ENCODE assay signal across 9 cellular contexts in the genomic region with DNA sequence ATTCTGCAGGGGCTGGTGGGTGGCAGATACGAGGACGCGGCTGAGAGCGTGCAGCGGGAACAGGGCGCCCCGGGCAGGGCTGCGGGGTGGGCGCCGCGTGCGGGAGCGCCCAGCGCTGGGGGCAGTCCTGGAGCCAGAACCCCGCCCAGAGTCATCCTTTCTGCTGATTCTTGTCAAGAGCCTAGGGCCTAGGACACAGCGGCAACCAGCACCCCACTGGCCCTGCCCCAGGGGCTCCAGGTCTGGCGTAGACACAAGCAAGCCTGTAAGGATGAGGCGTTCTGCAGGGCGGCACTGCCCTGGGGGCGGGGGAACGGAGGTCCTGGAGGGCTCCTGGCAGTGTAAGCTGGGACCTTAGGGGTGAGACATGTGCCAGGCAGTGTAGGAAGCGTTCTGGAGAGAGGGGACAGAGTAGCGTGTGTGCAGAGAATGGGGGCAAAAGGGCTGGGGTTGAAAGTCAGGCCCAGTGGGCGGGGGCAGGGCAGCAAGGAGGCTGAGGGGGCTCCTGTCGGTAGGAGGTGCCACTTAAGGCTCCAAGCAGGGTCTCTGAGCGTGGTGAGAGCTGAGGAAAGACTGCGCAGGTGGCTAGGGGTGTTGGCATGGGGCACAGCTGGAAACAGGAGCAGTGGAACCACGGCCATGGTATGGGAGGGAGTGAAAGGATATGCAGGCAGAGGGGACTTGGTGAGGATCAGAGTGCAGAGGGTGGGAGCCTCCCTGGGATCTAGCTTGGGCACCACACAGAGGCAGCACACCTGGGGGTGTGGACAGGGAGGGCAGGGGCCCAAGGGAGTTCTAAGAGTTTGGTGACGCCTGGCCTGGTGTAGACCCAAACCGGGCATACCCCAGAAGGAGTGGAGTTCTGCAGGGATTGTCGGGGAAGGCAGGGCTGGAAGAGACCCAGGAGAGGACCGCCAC. TPM values are rescaled to one million over a fixed set of nuclear protein-coding genes. Genes with fewer than 3 reads are reported as not detected.
A peak's percentile ranks its signal among the peaks of the same experiment; 100 is the strongest.
DNase-seq lines count a peak whose midpoint lies in the region; ATAC-seq and TF ChIP-seq lines count a peak whose summit lies in the region.
"Had no signal": no experiment of that assay in that cellular context is flagged by ENCODE, and none has a peak within 500 bp of the region (broad histone marks: within the 10 kb centered on the region; RNA-seq: fewer than 3 reads in every experiment).

No MANE protein-coding gene starts in this region.

- BruUV-seq in HCT116 (replicated peaks; lab: Mats Ljungman, UMichigan): no TSS peak

- no peak overlapping the region for H3K4me3 ChIP-seq in HCT116 (replicated peaks in 1 of 2; ENCODE audit: low read depth in 1 of 2, low read length in 2 of 2)
- peak overlapping the region; percentile 29 to 58 for H3K4me3 ChIP-seq in right atrium auricular region
- H3K4me3 ChIP-seq in sigmoid colon: peak overlapping the region; percentile 12 to 67 (median 54)

- no peak for TF ChIP-seq EP300 in sigmoid colon (IDR thresholded peaks at IDR 0.05)

- H3K4me1 ChIP-seq in HCT116 (ENCODE audit: control insufficient read depth in 1 of 2, insufficient read depth in 2 of 2, low read length in 2 of 2): peaks cover 51 to 63% of the 10 kb centered on the region in 2 experiments
- peaks cover 0 to 61% of the 10 kb centered on the region in 2 donors for H3K4me1 ChIP-seq in right atrium auricular region
- H3K4me1 ChIP-seq in sigmoid colon: peaks cover 0 to 65% (median 60%) of the 10 kb centered on the region in 4 donors

- H3K36me3 ChIP-seq in HCT116 (ENCODE audit: control insufficient read depth in 1 of 2, insufficient read depth in 2 of 2, low read length in 2 of 2) (no peaks in the 10 kb centered on the region), right atrium auricular region (no peaks in the 10 kb centered on the region), sigmoid colon (no peaks in the 10 kb centered on the region)

- POLR2A ChIA-PET in HCT116 (lab: Charles Lee): interaction anchor here (0.7 kb wide), 1 partner anchor 42 kb away, joined by 4 read pairs; a partner anchor contains a TSS
- POLR2A ChIA-PET in activated CD8-positive, alpha-beta T cell treated with anti-CD3 and anti-CD28 coated beads, Interleukin-2, amount 10 ng/mL, durations not matched to agents 7 days and 5 days (lab: Charles Lee): no interaction called here

- CTCF ChIA-PET in HCT116 (lab: Charles Lee): interaction anchor here (1.2 kb wide), 1 partner anchor 67 kb away, joined by 5 read pairs; no protein-coding TSS in a partner anchor
- CTCF ChIA-PET in activated CD8-positive, alpha-beta T cell treated with anti-CD3 and anti-CD28 coated beads, Interleukin-2, amount 10 ng/mL, durations not matched to agents 7 days and 5 days (lab: Charles Lee): interaction anchor here (1.3 kb wide), 1 partner anchor 66 kb away, joined by 4 read pairs; no protein-coding TSS in a partner anchor

- peaks cover 4% of the 10 kb centered on the region; the same call in 1 of the 2 replicates for H3K79me2 ChIP-seq in HCT116 (ENCODE audit: insufficient read depth, low read length)

- no peak overlapping the region for H2AFZ ChIP-seq in HCT116 (ENCODE audit: low read depth, low read length, poor library complexity, severe bottlenecking)

- intact Hi-C loops in HCT116 (cut with micrococcal nuclease): loop anchor here (10.0 kb wide), 1 partner anchor 186 kb away; a partner anchor contains a TSS
- intact Hi-C loops in sigmoid colon (cut with DNase I): loop anchor here (2.0 to 5.0 kb wide), 2 partner anchors 42 to 113 kb away; a partner anchor contains a TSS

- TF ChIP-seq CTCF in HCT116 (IDR thresholded peaks at IDR 0.05 in 2 of 3, conservative IDR thresholded peaks at IDR 0.05 in 1 of 3; ENCODE audit: borderline replicate concordance in 1 of 3, insufficient read depth in 1 of 3, low read depth in 2 of 3, low read length in 2 of 3): no peak
- no peak for TF ChIP-seq CTCF in right atrium auricular region (IDR thresholded peaks at IDR 0.05)
- no peak for TF ChIP-seq CTCF in sigmoid colon (IDR thresholded peaks at IDR 0.05)

- H3K4me3 Mint-ChIP-seq in activated CD8-positive, alpha-beta T cell treated with anti-CD3 and anti-CD28 coated beads, Interleukin-2, amount 10 ng/mL, durations not matched to agents 7 days and 5 days: peak overlapping the region; percentile 5

- TF ChIP-seq POLR2A in HCT116 (IDR thresholded peaks at IDR 0.05; ENCODE audit: borderline replicate concordance, extremely low read depth, insufficient read depth, insufficient read length): no peak
- no peak for TF ChIP-seq POLR2A in sigmoid colon (IDR thresholded peaks at IDR 0.05)

- H3K27ac ChIP-seq in HCT116 (ENCODE audit: low read depth, low read length): peak overlapping the region; percentile 34; the same call in 1 of the 2 replicates
- H3K27ac ChIP-seq in right atrium auricular region: no peak overlapping the region
- peak overlapping the region; percentile 67 to 96 (median 92) for H3K27ac ChIP-seq in sigmoid colon

- RAD21 ChIA-PET in HCT116 (lab: Charles Lee; ENCODE audit: low non-redundant PET in 1 of 2, low total read pairs in 2 of 2, uncharacterized antibody in 2 of 2, unreplicated experiment in 2 of 2): no interaction called here

- no peak for DNase-seq in HCT116 (ENCODE audit: low read depth, low spot score)
- DNase-seq in activated CD8-positive, alpha-beta T cell treated with anti-CD3 and anti-CD28 coated beads, Interleukin-2, amount 10 ng/mL, durations not matched to agents 7 days and 5 days: no peak
- DNase-seq in right atrium auricular region (ENCODE audit: low spot score): no peak
- peak; percentile 68 for DNase-seq in sigmoid colon
- no peak for DNase-seq in stimulated activated CD4-positive, alpha-beta T cell treated with anti-CD3 and anti-CD28 coated beads, Interleukin-2, amount 100 ng/mL, for 48 hours
- no peak for DNase-seq in dermis blood vessel endothelial cell
- no peak for DNase-seq in NAMALWA (ENCODE audit: low spot score)
- DNase-seq: NK-92 treated with Interleukin-12 subunit alpha and Interleukin-12 subunit beta, amount 100 ng/mL, for 24 hours had no signal

- H3K9me2 ChIP-seq in HCT116 (ENCODE audit: insufficient read depth): no peaks in the 10 kb centered on the region

- ATAC-seq in HCT116: no peak
- ATAC-seq in activated CD8-positive, alpha-beta T cell treated with anti-CD3 and anti-CD28 coated beads, Interleukin-2, amount 10 ng/mL, durations not matched to agents 7 days and 5 days: no peak
- no peak for ATAC-seq in GM19395 (IDR thresholded peaks at IDR 0.05; ENCODE audit: unreplicated experiment)

- no peaks in the 10 kb centered on the region for H3K27me3 ChIP-seq in HCT116 (ENCODE audit: insufficient read depth, low read length)
- no peaks in the 10 kb centered on the region for H3K27me3 ChIP-seq in right atrium auricular region
- no peaks in the 10 kb centered on the region for H3K27me3 ChIP-seq in sigmoid colon

- peak overlapping the region; percentile 62 for H3K4me2 ChIP-seq in HCT116 (ENCODE audit: low read length)

- H3K27ac Mint-ChIP-seq in activated CD8-positive, alpha-beta T cell treated with anti-CD3 and anti-CD28 coated beads, Interleukin-2, amount 10 ng/mL, durations not matched to agents 7 days and 5 days: no peak overlapping the region

- H3K4me1 Mint-ChIP-seq in activated CD8-positive, alpha-beta T cell treated with anti-CD3 and anti-CD28 coated beads, Interleukin-2, amount 10 ng/mL, durations not matched to agents 7 days and 5 days (ENCODE audit: low read depth): peaks cover 10% of the 10 kb centered on the region

- no peaks in the 10 kb centered on the region for H3K9me3 Mint-ChIP-seq in activated CD8-positive, alpha-beta T cell treated with anti-CD3 and anti-CD28 coated beads, Interleukin-2, amount 10 ng/mL, durations not matched to agents 7 days and 5 days (ENCODE audit: insufficient read depth)

- no peaks in the 10 kb centered on the region for H4K20me1 ChIP-seq in HCT116 (ENCODE audit: insufficient read depth)

- TF ChIP-seq RAD21 in HCT116 (IDR thresholded peaks at IDR 0.05; ENCODE audit: low read depth): no peak

- 35 to 51% methylated on average over 32 of the region's 32 CpGs for WGBS in sigmoid colon, 2 donors

- no peaks in the 10 kb centered on the region for H3K36me3 Mint-ChIP-seq in activated CD8-positive, alpha-beta T cell treated with anti-CD3 and anti-CD28 coated beads, Interleukin-2, amount 10 ng/mL, durations not matched to agents 7 days and 5 days (ENCODE audit: low read depth)

- H3K9me3 ChIP-seq in HCT116 (ENCODE audit: control insufficient read depth in 1 of 2, insufficient read depth in 1 of 2, low read depth in 1 of 2, low read length in 2 of 2): no peaks in the 10 kb centered on the region
- no peaks in the 10 kb centered on the region for H3K9me3 ChIP-seq in right atrium auricular region
- H3K9me3 ChIP-seq in sigmoid colon: no peaks in the 10 kb centered on the region

- no peak overlapping the region for H3K9ac ChIP-seq in HCT116 (ENCODE audit: low read length)

- peaks cover 30% of the 10 kb centered on the region for H3K27me3 Mint-ChIP-seq in activated CD8-positive, alpha-beta T cell treated with anti-CD3 and anti-CD28 coated beads, Interleukin-2, amount 10 ng/mL, durations not matched to agents 7 days and 5 days (ENCODE audit: low read depth)

RNA-seq across cellular contexts. Expression of a gene that starts 0.9 kb away (rescaled TPM):
- total RNA-seq in HCT116 (2021; ENCODE audit: unreplicated experiment): 45.0 TPM
- polyA plus RNA-seq in HCT116 (2012): 37.0 and 46.7 TPM in 2 replicates
- not detected for total RNA-seq in activated CD8-positive, alpha-beta T cell treated with anti-CD3 and anti-CD28 coated beads, Interleukin-2, amount 10 ng/mL, durations not matched to agents 7 days and 5 days
- 10 to 100 TPM in 1 of 2 donors, 1 to 10 TPM in 1; 5.7 to 11.8 TPM for total RNA-seq in right atrium auricular region
- 100 to 1,000 TPM in 3 of 4 donors, 10 to 100 TPM in 1; 81.9 to 218 (median 129) TPM for total RNA-seq in sigmoid colon
- 10 to 100 TPM in 1 of 3 donors, 1 to 10 TPM in 1, under 1 TPM in 1; 0.23 to 12.4 (median 2.4) TPM for polyA plus RNA-seq in sigmoid colon
- 24.5 and 40.5 TPM in 2 replicates for total RNA-seq in dermis blood vessel endothelial cell

RNA-seq across cellular contexts. Expression of a gene that starts 6.6 kb away (rescaled TPM):
- total RNA-seq in HCT116 (2021; ENCODE audit: unreplicated experiment): 14.8 TPM
- polyA plus RNA-seq in HCT116 (2012): 10.6 and 11.2 TPM in 2 replicates
- total RNA-seq in activated CD8-positive, alpha-beta T cell treated with anti-CD3 and anti-CD28 coated beads, Interleukin-2, amount 10 ng/mL, durations not matched to agents 7 days and 5 days: under 1 TPM; 0.55 to 0.95 TPM
- total RNA-seq in right atrium auricular region: 1 to 10 TPM; 2.0 to 2.2 TPM
- 1 to 10 TPM; 3.2 to 5.1 (median 3.6) TPM for total RNA-seq in sigmoid colon
- polyA plus RNA-seq in sigmoid colon: 1 to 10 TPM; 2.8 to 8.4 (median 3.0) TPM
- total RNA-seq in dermis blood vessel endothelial cell: 3.7 and 4.6 TPM in 2 replicates

RNA-seq across cellular contexts. Expression of a gene that starts 41.9 kb away (rescaled TPM):
- total RNA-seq in HCT116 (2021; ENCODE audit: unreplicated experiment) (62.4 TPM), right atrium auricular region (1 to 10 TPM; 3.3 to 5.1 TPM), sigmoid colon (1 to 10 TPM; 5.0 to 7.6 (median 5.6) TPM), dermis blood vessel endothelial cell (29.8 and 41.1 TPM in 2 replicates)
- 54.1 and 55.1 TPM in 2 replicates for polyA plus RNA-seq in HCT116 (2012)
- total RNA-seq in activated CD8-positive, alpha-beta T cell treated with anti-CD3 and anti-CD28 coated beads, Interleukin-2, amount 10 ng/mL, durations not matched to agents 7 days and 5 days: 10 to 100 TPM; 59.9 to 62.3 TPM
- polyA plus RNA-seq in sigmoid colon: 10 to 100 TPM in 1 of 3 donors, 1 to 10 TPM in 2; 2.4 to 11.3 (median 3.9) TPM

RNA-seq across cellular contexts. Expression of a gene that starts 54.4 kb away (rescaled TPM):
- total RNA-seq in HCT116 (2021; ENCODE audit: unreplicated experiment) (0.12 TPM), right atrium auricular region (under 1 TPM in 1 of 2 donors, not detected in 1; 0.08 TPM), sigmoid colon (1 to 10 TPM in 1 of 4 donors, under 1 TPM in 3; 0.28 to 1.5 (median 0.60) TPM), dermis blood vessel endothelial cell (under 0.01 and 0.05 TPM in 2 replicates)
- 0.02 and 0.08 TPM in 2 replicates for polyA plus RNA-seq in HCT116 (2012)
- not detected for total RNA-seq in activated CD8-positive, alpha-beta T cell treated with anti-CD3 and anti-CD28 coated beads, Interleukin-2, amount 10 ng/mL, durations not matched to agents 7 days and 5 days
- 1 to 10 TPM in 1 of 3 donors, not detected in 2; 7.1 TPM for polyA plus RNA-seq in sigmoid colon

Comparison
In these comparisons a context has a peak if more than half of its experiments do, and no peak if none do; other contexts are left out.
1. H3K27ac ChIP-seq: peak in HCT116 (single experiment) and sigmoid colon (4 of 4); none in right atrium auricular region (0 of 2).
2. H3K4me3 ChIP-seq: peak in right atrium auricular region (2 of 2) and sigmoid colon (4 of 4); none in HCT116 (0 of 2).
3. RNA of a gene that starts 0.9 kb away (total RNA-seq): 81.9 to 218 TPM in sigmoid colon, 45.0 TPM in HCT116 (single experiment), 24.5 to 40.5 TPM in dermis blood vessel endothelial cell and 5.7 to 11.8 TPM in right atrium auricular region; not detected in activated CD8-positive, alpha-beta T cell treated with anti-CD3 and anti-CD28 coated beads, Interleukin-2, amount 10 ng/mL, durations not matched to agents 7 days and 5 days; every median in the first group is over 4 times any median in the second.